Comparison of ENCODE assay signal across 1 cellular context in genomic region chr7:91880413-91881241, GRCh38.
TF ChIP-seq lines count a peak whose summit lies in the region.

A gene with protein sequence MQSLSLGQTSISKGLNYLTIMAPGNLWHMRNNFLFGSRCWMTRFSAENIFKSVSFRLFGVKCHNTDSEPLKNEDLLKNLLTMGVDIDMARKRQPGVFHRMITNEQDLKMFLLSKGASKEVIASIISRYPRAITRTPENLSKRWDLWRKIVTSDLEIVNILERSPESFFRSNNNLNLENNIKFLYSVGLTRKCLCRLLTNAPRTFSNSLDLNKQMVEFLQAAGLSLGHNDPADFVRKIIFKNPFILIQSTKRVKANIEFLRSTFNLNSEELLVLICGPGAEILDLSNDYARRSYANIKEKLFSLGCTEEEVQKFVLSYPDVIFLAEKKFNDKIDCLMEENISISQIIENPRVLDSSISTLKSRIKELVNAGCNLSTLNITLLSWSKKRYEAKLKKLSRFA (minus strand): TSS chr7:91880702. CDS start chr7:91880083, 619 bp downstream.

TF ChIP-seq in K562, 482 proteins besides CTCF, POLR2A, EP300 and RAD21 (continued from another document and continues in another):
- TF ChIP-seq ATF6 (CRISPR knock-in tag; IDR thresholded peaks at IDR 0.05) (no peak), ELF1 (tag; IDR thresholded peaks at IDR 0.05) (peak; percentile 98), DEAF1 (CRISPR knock-in tag; IDR thresholded peaks at IDR 0.05) (peak; percentile 98), ZNF76 (CRISPR knock-in tag; IDR thresholded peaks at IDR 0.05; ENCODE audit: borderline replicate concordance) (peak; percentile 75; the same call in 1 of the 2 replicates), NRF1 (conservative IDR thresholded peaks at IDR 0.05 in 1 of 2, IDR thresholded peaks at IDR 0.05 in 1 of 2) (peak; percentile 25 to 27; a peak in 2 of 4 replicates), DDX20 (tag; IDR thresholded peaks at IDR 0.05; ENCODE audit: low read depth) (no peak), MAZ (CRISPR knock-in tag; conservative IDR thresholded peaks at IDR 0.05 in 1 of 2, IDR thresholded peaks at IDR 0.05 in 1 of 2) (peak; percentile 80 to 89), HEY1 (CRISPR knock-in tag; IDR thresholded peaks at IDR 0.05; ENCODE audit: borderline replicate concordance) (no peak), ARNT (IDR thresholded peaks at IDR 0.05) (no peak), IFI16 (CRISPR knock-in tag; IDR thresholded peaks at IDR 0.05) (no peak), ZBTB8A (IDR thresholded peaks at IDR 0.05; ENCODE audit: partially characterized antibody) (no peak), ZFP36 (IDR thresholded peaks at IDR 0.05; ENCODE audit: low read depth, low read length, partially characterized antibody) (peak; percentile 45), KDM5B (IDR thresholded peaks at IDR 0.05; ENCODE audit: insufficient replicate concordance, low read depth, low read length) (peak; percentile 86), ILF3 (IDR thresholded peaks at IDR 0.05; ENCODE audit: borderline replicate concordance) (0 out of 2 replicates have a peak, but pooled peaks have one; percentile 15), ATF3 (IDR thresholded peaks at IDR 0.05) (no peak), ATF3 (CRISPR knock-in tag; conservative IDR thresholded peaks at IDR 0.05) (peak; percentile 85), DPF2 (IDR thresholded peaks at IDR 0.05) (no peak), COPS2 (conservative IDR thresholded peaks at IDR 0.05) (no peak), SREBF1 (IDR thresholded peaks at IDR 0.05; ENCODE audit: borderline replicate concordance, low read depth, low read length) (no peak), ZNF239 (CRISPR knock-in tag; IDR thresholded peaks at IDR 0.05) (peak; percentile 60), RBM15 (IDR thresholded peaks at IDR 0.05; ENCODE audit: insufficient read depth, low read length) (no peak), FOXK2 (conservative IDR thresholded peaks at IDR 0.05 in 1 of 2, IDR thresholded peaks at IDR 0.05 in 1 of 2; ENCODE audit: low read depth in 2 of 2) (peak; percentile 50 to 80), POLR3A (IDR thresholded peaks at IDR 0.05; ENCODE audit: borderline replicate concordance, extremely low read depth, insufficient read depth, insufficient read length) (no peak), ZBTB2 (IDR thresholded peaks at IDR 0.05) (no peak), MIER1 (IDR thresholded peaks at IDR 0.05; ENCODE audit: low read depth) (no peak), TFAM (CRISPR knock-in tag; conservative IDR thresholded peaks at IDR 0.05) (no peak), MAFG (tag; conservative IDR thresholded peaks at IDR 0.05) (no peak), CUX1 (CRISPR knock-in tag; IDR thresholded peaks at IDR 0.05) (no peak), TOE1 (IDR thresholded peaks at IDR 0.05; ENCODE audit: borderline replicate concordance) (peak; percentile 69; the same call in 1 of the 2 replicates), TOE1 (CRISPR knock-in tag; IDR thresholded peaks at IDR 0.05; ENCODE audit: borderline replicate concordance, low read depth) (no peak), GABPA (tag; conservative IDR thresholded peaks at IDR 0.05; ENCODE audit: low read depth) (peak; percentile 98), GATAD2A (IDR thresholded peaks at IDR 0.05) (no peak), KLF10 (CRISPR knock-in tag; IDR thresholded peaks at IDR 0.05) (no peak), HBP1 (CRISPR knock-in tag; IDR thresholded peaks at IDR 0.05) (peak; percentile 88), SIX5 (IDR thresholded peaks at IDR 0.05; ENCODE audit: borderline replicate concordance in 1 of 2, insufficient read depth in 1 of 2, low read depth in 1 of 2, low read length in 2 of 2) (peak in 1 of 2 experiments; percentile 13; a peak in 1 of 4 replicates), SAP30 (IDR thresholded peaks at IDR 0.05; ENCODE audit: borderline replicate concordance, insufficient read depth, low read depth, low read length, poor library complexity, severe bottlenecking) (peak; percentile 72), NFIX (CRISPR knock-in tag; IDR thresholded peaks at IDR 0.05; ENCODE audit: low read depth) (no peak), MTA3 (IDR thresholded peaks at IDR 0.05; ENCODE audit: borderline replicate concordance) (0 out of 2 replicates have a peak, but pooled peaks have one; percentile 58), SMAD4 (CRISPR knock-in tag; conservative IDR thresholded peaks at IDR 0.05) (peak; percentile 64), EZH2 (IDR thresholded peaks at IDR 0.05; ENCODE audit: borderline replicate concordance, low read depth, low read length) (no peak)
- TF ChIP-seq, protein P1, sequence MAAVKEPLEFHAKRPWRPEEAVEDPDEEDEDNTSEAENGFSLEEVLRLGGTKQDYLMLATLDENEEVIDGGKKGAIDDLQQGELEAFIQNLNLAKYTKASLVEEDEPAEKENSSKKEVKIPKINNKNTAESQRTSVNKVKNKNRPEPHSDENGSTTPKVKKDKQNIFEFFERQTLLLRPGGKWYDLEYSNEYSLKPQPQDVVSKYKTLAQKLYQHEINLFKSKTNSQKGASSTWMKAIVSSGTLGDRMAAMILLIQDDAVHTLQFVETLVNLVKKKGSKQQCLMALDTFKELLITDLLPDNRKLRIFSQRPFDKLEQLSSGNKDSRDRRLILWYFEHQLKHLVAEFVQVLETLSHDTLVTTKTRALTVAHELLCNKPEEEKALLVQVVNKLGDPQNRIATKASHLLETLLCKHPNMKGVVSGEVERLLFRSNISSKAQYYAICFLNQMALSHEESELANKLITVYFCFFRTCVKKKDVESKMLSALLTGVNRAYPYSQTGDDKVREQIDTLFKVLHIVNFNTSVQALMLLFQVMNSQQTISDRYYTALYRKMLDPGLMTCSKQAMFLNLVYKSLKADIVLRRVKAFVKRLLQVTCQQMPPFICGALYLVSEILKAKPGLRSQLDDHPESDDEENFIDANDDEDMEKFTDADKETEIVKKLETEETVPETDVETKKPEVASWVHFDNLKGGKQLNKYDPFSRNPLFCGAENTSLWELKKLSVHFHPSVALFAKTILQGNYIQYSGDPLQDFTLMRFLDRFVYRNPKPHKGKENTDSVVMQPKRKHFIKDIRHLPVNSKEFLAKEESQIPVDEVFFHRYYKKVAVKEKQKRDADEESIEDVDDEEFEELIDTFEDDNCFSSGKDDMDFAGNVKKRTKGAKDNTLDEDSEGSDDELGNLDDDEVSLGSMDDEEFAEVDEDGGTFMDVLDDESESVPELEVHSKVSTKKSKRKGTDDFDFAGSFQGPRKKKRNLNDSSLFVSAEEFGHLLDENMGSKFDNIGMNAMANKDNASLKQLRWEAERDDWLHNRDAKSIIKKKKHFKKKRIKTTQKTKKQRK (IDR thresholded peaks at IDR 0.05; ENCODE audit: borderline replicate concordance, low read depth, low read length) = 0 out of 2 replicates have a peak, but pooled peaks have one; percentile 18
- TF ChIP-seq, protein P2, sequence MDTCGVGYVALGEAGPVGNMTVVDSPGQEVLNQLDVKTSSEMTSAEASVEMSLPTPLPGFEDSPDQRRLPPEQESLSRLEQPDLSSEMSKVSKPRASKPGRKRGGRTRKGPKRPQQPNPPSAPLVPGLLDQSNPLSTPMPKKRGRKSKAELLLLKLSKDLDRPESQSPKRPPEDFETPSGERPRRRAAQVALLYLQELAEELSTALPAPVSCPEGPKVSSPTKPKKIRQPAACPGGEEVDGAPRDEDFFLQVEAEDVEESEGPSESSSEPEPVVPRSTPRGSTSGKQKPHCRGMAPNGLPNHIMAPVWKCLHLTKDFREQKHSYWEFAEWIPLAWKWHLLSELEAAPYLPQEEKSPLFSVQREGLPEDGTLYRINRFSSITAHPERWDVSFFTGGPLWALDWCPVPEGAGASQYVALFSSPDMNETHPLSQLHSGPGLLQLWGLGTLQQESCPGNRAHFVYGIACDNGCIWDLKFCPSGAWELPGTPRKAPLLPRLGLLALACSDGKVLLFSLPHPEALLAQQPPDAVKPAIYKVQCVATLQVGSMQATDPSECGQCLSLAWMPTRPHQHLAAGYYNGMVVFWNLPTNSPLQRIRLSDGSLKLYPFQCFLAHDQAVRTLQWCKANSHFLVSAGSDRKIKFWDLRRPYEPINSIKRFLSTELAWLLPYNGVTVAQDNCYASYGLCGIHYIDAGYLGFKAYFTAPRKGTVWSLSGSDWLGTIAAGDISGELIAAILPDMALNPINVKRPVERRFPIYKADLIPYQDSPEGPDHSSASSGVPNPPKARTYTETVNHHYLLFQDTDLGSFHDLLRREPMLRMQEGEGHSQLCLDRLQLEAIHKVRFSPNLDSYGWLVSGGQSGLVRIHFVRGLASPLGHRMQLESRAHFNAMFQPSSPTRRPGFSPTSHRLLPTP (IDR thresholded peaks at IDR 0.05; ENCODE audit: borderline replicate concordance, extremely low read depth, insufficient read length) = no peak
